ENCODE assay signal across 38 cellular contexts in the genomic region with DNA sequence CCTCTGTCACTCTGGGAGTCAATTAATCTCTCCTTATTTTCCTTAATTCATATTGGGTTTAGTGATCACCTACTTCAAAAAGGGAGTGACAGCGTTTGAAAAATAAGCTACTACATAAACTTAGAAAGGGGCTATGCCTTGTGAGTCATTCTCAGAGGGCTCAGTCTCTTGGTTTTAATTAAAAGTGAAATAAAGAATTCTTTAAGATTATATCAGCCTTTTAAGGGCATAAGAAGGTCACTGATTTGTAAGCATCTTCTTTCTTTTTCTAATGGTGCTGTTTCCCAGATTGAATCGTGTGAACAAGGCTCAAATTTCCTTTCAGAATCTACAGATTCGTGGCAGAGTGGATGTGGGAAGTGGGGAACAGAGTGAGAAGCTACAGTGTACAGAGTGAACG.
"Had no signal": no experiment of that assay in that cellular context is flagged by ENCODE, and none has a peak within 500 bp of the region (broad histone marks: within the 10 kb centered on the region; RNA-seq: fewer than 3 reads in every experiment).

No MANE protein-coding gene starts in this region.

- H3K4me3 Mint-ChIP-seq: activated B cell treated with CpG ODN at 0.5 μM for 24 hours; activated CD4-positive, alpha-beta memory T cell treated with anti-CD3 and anti-CD28 coated beads for 36 hours; activated naive CD4-positive, alpha-beta T cell treated with anti-CD3 and anti-CD28 coated beads for 36 hours; activated T-cell treated with anti-CD3 and anti-CD28 coated beads, Interleukin-2, amount 50 U/mL, for 4 hours; activated T-helper 1 cell treated with anti-CD3 and anti-CD28 coated beads, Interleukin-12 subunit alpha, Interleukin-12 subunit beta, Interleukin-2, Interleukin-4 antibody, amounts not matched to agents 30 ng/mL and 10 ng/mL and 1 ng/mL, durations not matched to agents 14 hours and 24 hours and 36 hours; central memory CD8-positive, alpha-beta T cell had no signal

- H3K27ac Mint-ChIP-seq: activated B cell treated with CpG ODN at 0.5 μM for 24 hours; activated CD4-positive, alpha-beta memory T cell treated with anti-CD3 and anti-CD28 coated beads for 36 hours; activated naive CD4-positive, alpha-beta T cell treated with anti-CD3 and anti-CD28 coated beads for 36 hours; activated naive CD4-positive, alpha-beta T cell treated with anti-CD3 and anti-CD28 coated beads, Interleukin-2, amount 50 U/mL, for 72 hours; activated T-helper 1 cell treated with anti-CD3 and anti-CD28 coated beads, Interleukin-12 subunit alpha, Interleukin-12 subunit beta, Interleukin-2, Interleukin-4 antibody, amounts not matched to agents 30 ng/mL and 10 ng/mL and 1 ng/mL, durations not matched to agents 14 hours and 24 hours and 36 hours had no signal

- H3K4me2 ChIP-seq: KMS-11 had no signal

- H3K4me1 Mint-ChIP-seq: activated B cell treated with CpG ODN at 0.5 μM for 24 hours; central memory CD8-positive, alpha-beta T cell had no signal

- H3K4me3 ChIP-seq: adrenal gland, cardiac muscle cell, SJCRH30 had no signal

- H3K4me1 ChIP-seq: SJCRH30 had no signal

- ATAC-seq: activated naive CD4-positive, alpha-beta T cell treated with anti-CD3 and anti-CD28 coated beads, Interleukin-2, amount 50 U/mL, for 72 hours; activated T-cell treated with anti-CD3 and anti-CD28 coated beads, Interleukin-2, amount 50 U/mL, for 4 hours; Panc1 had no signal

- H3K27ac ChIP-seq: adrenal gland, brain microvascular endothelial cell, cardiac muscle cell, KMS-11, SJCRH30, VCaP had no signal

- H3K9me3 Mint-ChIP-seq: activated B cell treated with CpG ODN at 0.5 μM for 24 hours; activated CD4-positive, alpha-beta memory T cell treated with anti-CD3 and anti-CD28 coated beads for 36 hours; activated naive CD4-positive, alpha-beta T cell treated with anti-CD3 and anti-CD28 coated beads for 36 hours; activated naive CD4-positive, alpha-beta T cell treated with anti-CD3 and anti-CD28 coated beads, Interleukin-2, amount 50 U/mL, for 72 hours; activated T-cell treated with anti-CD3 and anti-CD28 coated beads, Interleukin-2, amount 50 U/mL, for 4 hours; activated T-helper 1 cell treated with anti-CD3 and anti-CD28 coated beads, Interleukin-12 subunit alpha, Interleukin-12 subunit beta, Interleukin-2, Interleukin-4 antibody, amounts not matched to agents 30 ng/mL and 10 ng/mL and 1 ng/mL, durations not matched to agents 14 hours and 24 hours and 36 hours had no signal

- DNase-seq: activated B cell treated with CpG ODN at 0.5 μM for 24 hours; activated CD4-positive, alpha-beta memory T cell treated with anti-CD3 and anti-CD28 coated beads for 36 hours; activated CD4-positive, alpha-beta T cell treated with anti-CD3 and anti-CD28 coated beads for 4 hours; activated CD4-positive, alpha-beta T cell treated with anti-CD3 and anti-CD28 coated beads, Interleukin-2, amount 50 U/mL, for 1 hour; activated CD4-positive, CD25-positive, alpha-beta regulatory T cell treated with anti-CD3 and anti-CD28 coated beads, Interleukin-2, amount 50 U/mL, for 72 hours; activated CD8-positive, alpha-beta memory T cell treated with anti-CD3 and anti-CD28 coated beads, Interleukin-2, amount 50 U/mL, for 4 hours; activated gamma-delta T cell treated with Interleukin-2 at 50 U/mL for 16 hours; activated naive CD4-positive, alpha-beta T cell treated with anti-CD3 and anti-CD28 coated beads for 36 hours; activated T-cell treated with anti-CD3 and anti-CD28 coated beads for 4 hours; activated T-cell treated with anti-CD3 and anti-CD28 coated beads, Interleukin-2, amount 50 U/mL, for 4 hours; adrenal gland; brain microvascular endothelial cell; MM.1S; MV-4-11; NCI-H1092; NCI-H1417; NCI-H146; NCI-H187; NCI-H2029 treated with DMSO at 0.1 percent for 48 hours; NCI-H2107; NCI-H226; NCI-H446 treated with DMSO at 0.1 percent for 48 hours; NCI-H524; NCI-H69; NCI-H82; SHP77; SJCRH30; SW 1271; T-helper 1 cell; T-helper 2 cell; T-helper 9 cell had no signal

- H3K27me3 Mint-ChIP-seq: activated B cell treated with CpG ODN at 0.5 μM for 24 hours; activated CD4-positive, alpha-beta memory T cell treated with anti-CD3 and anti-CD28 coated beads for 36 hours; central memory CD8-positive, alpha-beta T cell had no signal

- H3K36me3 Mint-ChIP-seq: activated CD4-positive, alpha-beta memory T cell treated with anti-CD3 and anti-CD28 coated beads for 36 hours; activated naive CD4-positive, alpha-beta T cell treated with anti-CD3 and anti-CD28 coated beads, Interleukin-2, amount 50 U/mL, for 72 hours had no signal

- H3K27me3 ChIP-seq: adrenal gland, brain microvascular endothelial cell, cardiac muscle cell, SJCRH30 had no signal

- H3K36me3 ChIP-seq: adrenal gland, brain microvascular endothelial cell, cardiac muscle cell, SJCRH30 had no signal
